Comparison of ENCODE assay signal across 31 cellular contexts in genomic region chr18:13892098-13892497, GRCh38. TPM values are rescaled to one million over a fixed set of nuclear protein-coding genes. Genes with fewer than 3 reads are reported as not detected.
"Had no signal": no experiment of that assay in that cellular context is flagged by ENCODE, and none has a peak within 500 bp of the region (broad histone marks: within the 10 kb centered on the region; RNA-seq: fewer than 3 reads in every experiment).

No MANE protein-coding gene starts in this region.

- H3K27me3 ChIP-seq: foreskin keratinocyte, neutrophil, stomach had no signal

- FAIRE-seq: colon had no signal

- DNase-seq: effector memory CD8-positive, alpha-beta T cell; esophagus squamous epithelium; foreskin keratinocyte; head of caudate nucleus; hippocampal formation; left colon; left ventricle myocardium superior; mesendoderm; naive B cell; nephron progenitor cell; psoas muscle; retina; spleen; stimulated activated CD4-positive, alpha-beta T cell treated with anti-CD3 and anti-CD28 coated beads, Interleukin-15, amount 100 ng/mL, for 24 hours; stimulated activated CD4-positive, alpha-beta T cell treated with anti-CD3 and anti-CD28 coated beads, Interleukin-1b, Interleukin-23, amount 100 ng/mL, for 48 hours; stimulated activated CD4-positive, alpha-beta T cell treated with anti-CD3 and anti-CD28 coated beads, Interleukin-4, amount 100 ng/mL, for 24 hours; stimulated activated naive CD4-positive, alpha-beta T cell; stomach; substantia nigra; transverse colon had no signal

- H3K4me1 ChIP-seq: esophagus squamous epithelium, foreskin keratinocyte, psoas muscle, spleen, stomach, transverse colon had no signal

- H3K36me3 Mint-ChIP-seq: naive B cell had no signal

- H3K4me3 ChIP-seq: esophagus squamous epithelium, lung, psoas muscle, spleen, stomach, thoracic aorta, transverse colon had no signal

- ATAC-seq: effector memory CD8-positive, alpha-beta T cell; foreskin keratinocyte; left colon; left ventricle myocardium superior; psoas muscle; sciatic nerve had no signal

- H3K4me3 Mint-ChIP-seq: dendritic cell treated with granulocyte-macrophage colony-stimulating factor and Interleukin-4, amounts not matched to agents 40 ng/mL and 50 ng/mL, for 4 days; effector memory CD8-positive, alpha-beta T cell; nephron progenitor cell had no signal

- H3K9me3 Mint-ChIP-seq: dendritic cell treated with granulocyte-macrophage colony-stimulating factor and Interleukin-4, amounts not matched to agents 40 ng/mL and 50 ng/mL, for 4 days; effector memory CD8-positive, alpha-beta T cell; naive B cell; nephron progenitor cell had no signal

- H3K27ac ChIP-seq: epithelial cell of prostate, esophagus squamous epithelium, foreskin keratinocyte, neutrophil, psoas muscle, spleen, stomach, thoracic aorta, transverse colon had no signal

- H3K27ac Mint-ChIP-seq: dendritic cell treated with granulocyte-macrophage colony-stimulating factor and Interleukin-4, amounts not matched to agents 40 ng/mL and 50 ng/mL, for 4 days; effector memory CD8-positive, alpha-beta T cell; nephron progenitor cell had no signal

RNA-seq across cellular contexts. Expression of gene MC2R, which starts 23.2 kb away (rescaled TPM):
- total RNA-seq: esophagus squamous epithelium, foreskin keratinocyte, kidney epithelial cell, left colon, left ventricle myocardium superior, osteoblast, sciatic nerve, skeletal muscle tissue, spleen, stomach, thoracic aorta, transverse colon, urinary bladder had no signal
- polyA plus RNA-seq: foreskin keratinocyte, lung, psoas muscle, spleen, urinary bladder had no signal
